10 cellular contexts compared by ENCODE assay signal in the genomic region with DNA sequence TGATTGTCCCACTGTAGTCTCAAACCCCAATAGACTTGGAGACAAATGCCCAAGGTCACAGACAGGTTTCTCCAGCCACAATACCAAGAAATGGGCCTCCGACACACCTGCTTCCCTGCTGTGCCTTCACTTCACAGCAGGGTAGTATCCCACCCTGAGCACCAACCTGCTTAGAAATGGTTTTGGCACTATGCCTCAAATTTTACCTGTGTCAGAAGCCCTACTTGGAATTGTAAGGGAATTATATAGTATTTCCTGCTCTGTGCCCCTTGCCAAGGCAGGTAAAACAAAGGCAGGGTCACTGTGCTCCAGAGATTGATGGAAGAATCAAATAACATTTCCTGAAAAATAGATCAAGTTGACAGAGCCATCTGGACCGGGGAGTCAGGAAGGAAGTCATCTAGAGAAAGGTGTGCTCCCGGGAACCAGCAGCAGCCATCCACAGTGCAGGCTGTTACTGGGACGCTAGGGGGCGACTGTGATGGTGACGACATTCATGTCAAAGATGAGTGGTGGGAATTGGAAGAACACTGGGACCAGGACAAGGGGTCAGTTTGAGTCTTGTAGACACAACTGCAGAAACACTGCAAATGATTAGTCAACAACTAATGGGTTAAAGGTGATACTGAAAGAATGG.
DNase-seq lines count a peak whose midpoint lies in the region; ATAC-seq and TF ChIP-seq lines count a peak whose summit lies in the region.
"Had no signal": no experiment of that assay in that cellular context is flagged by ENCODE, and none has a peak within 500 bp of the region (broad histone marks: within the 10 kb centered on the region; RNA-seq: fewer than 3 reads in every experiment).

No MANE protein-coding gene starts in this region.

- POLR2A ChIA-PET in activated CD4-positive, alpha-beta T cell treated with anti-CD3 and anti-CD28 coated beads, Interleukin-2, amount 10 ng/mL, durations not matched to agents 7 days and 5 days (lab: Charles Lee), result no interaction called here
- POLR2A ChIA-PET in HCT116 (lab: Charles Lee), result no interaction called here

- no peak overlapping the region for H2AK5ac ChIP-seq in mesendoderm (ENCODE audit: low read length)

- no peaks in the 10 kb centered on the region for H3K36me3 Mint-ChIP-seq in activated CD4-positive, alpha-beta T cell treated with anti-CD3 and anti-CD28 coated beads, Interleukin-2, amount 10 ng/mL, durations not matched to agents 7 days and 5 days (ENCODE audit: low read depth)

- H3K4me2 ChIP-seq in HCT116 (ENCODE audit: low read length) (no peak overlapping the region), mesendoderm (ENCODE audit: low read length) (no peak overlapping the region)

- no CpG with 5 or more reads among the region's 6 CpGs for WGBS in mesendoderm (ENCODE audit: extremely low coverage, insufficient coverage, low lambda C conversion rate)

- intact Hi-C loops in HCT116 (cut with micrococcal nuclease), result no loop called here
- intact Hi-C loops in gastrocnemius medialis (cut with DNase I; ENCODE audit: low total_unique reads), result no loop called here

- H3K9me2 ChIP-seq in HCT116 (ENCODE audit: insufficient read depth), result no peaks in the 10 kb centered on the region

- no peak overlapping the region for H2BK15ac ChIP-seq in mesendoderm (replicated peaks; ENCODE audit: low read depth)

- H3K79me2 ChIP-seq in HCT116 (ENCODE audit: insufficient read depth, low read length) (no peaks in the 10 kb centered on the region), mesendoderm (ENCODE audit: control insufficient read depth, insufficient read depth, low read length) (no peaks in the 10 kb centered on the region)

- peak; percentile 32; the same call in 1 of the 2 replicates for TF ChIP-seq RAD21 in HCT116 (IDR thresholded peaks at IDR 0.05; ENCODE audit: low read depth)

- TF ChIP-seq POLR2A in HCT116 (IDR thresholded peaks at IDR 0.05; ENCODE audit: borderline replicate concordance, extremely low read depth, insufficient read depth, insufficient read length) (no peak), gastrocnemius medialis (IDR thresholded peaks at IDR 0.05) (no peak)

- H3K27me3 Mint-ChIP-seq in activated CD4-positive, alpha-beta T cell treated with anti-CD3 and anti-CD28 coated beads, Interleukin-2, amount 10 ng/mL, durations not matched to agents 7 days and 5 days, result peaks cover 6% of the 10 kb centered on the region

- CTCF ChIA-PET in activated CD4-positive, alpha-beta T cell treated with anti-CD3 and anti-CD28 coated beads, Interleukin-2, amount 10 ng/mL, durations not matched to agents 7 days and 5 days (lab: Charles Lee), result no interaction called here
- CTCF ChIA-PET in HCT116 (lab: Charles Lee), result no interaction called here

- no peak overlapping the region for H4K5ac ChIP-seq in mesendoderm (ENCODE audit: low read length)

- ATAC-seq in HCT116 (peak; percentile 83), gastrocnemius medialis (no peak)

- no peaks in the 10 kb centered on the region for H3K9me3 ChIP-seq in HCT116 (ENCODE audit: control insufficient read depth in 1 of 2, insufficient read depth in 1 of 2, low read depth in 1 of 2, low read length in 2 of 2)
- H3K9me3 ChIP-seq in gastrocnemius medialis, result no peaks in the 10 kb centered on the region
- H3K9me3 ChIP-seq: Peyer's patch had no signal

- H3K23ac ChIP-seq in mesendoderm (ENCODE audit: low read length), result no peak overlapping the region

- no peak overlapping the region for H3K56ac ChIP-seq in mesendoderm (ENCODE audit: low read length)

- H3K36me3 ChIP-seq in HCT116 (ENCODE audit: control insufficient read depth in 1 of 2, insufficient read depth in 2 of 2, low read length in 2 of 2) (no peaks in the 10 kb centered on the region), mesendoderm (ENCODE audit: control insufficient read depth, insufficient read depth, low read length) (no peaks in the 10 kb centered on the region), gastrocnemius medialis (no peaks in the 10 kb centered on the region)
- H3K36me3 ChIP-seq: Peyer's patch had no signal

- H2AFZ ChIP-seq in HCT116 (ENCODE audit: low read depth, low read length, poor library complexity, severe bottlenecking), result peak overlapping the region; percentile 10

- RAD21 ChIA-PET in HCT116 (lab: Charles Lee; ENCODE audit: low non-redundant PET in 1 of 2, low total read pairs in 2 of 2, uncharacterized antibody in 2 of 2, unreplicated experiment in 2 of 2), result no interaction called here

- H4K20me1 ChIP-seq in HCT116 (ENCODE audit: insufficient read depth), result no peaks in the 10 kb centered on the region

- no peak overlapping the region for H3K4me3 ChIP-seq in HCT116 (replicated peaks in 1 of 2; ENCODE audit: low read depth in 1 of 2, low read length in 2 of 2)
- H3K4me3 ChIP-seq in WI38 (ENCODE audit: low read depth, low read length), result no peak overlapping the region
- H3K4me3 ChIP-seq in mesendoderm (ENCODE audit: low read length), result no peak overlapping the region
- H3K4me3 ChIP-seq in gastrocnemius medialis, result no peak overlapping the region
- H3K4me3 ChIP-seq: Peyer's patch had no signal

- no peak overlapping the region for H3K18ac ChIP-seq in mesendoderm (ENCODE audit: low read length)

- H3K27ac ChIP-seq in HCT116 (ENCODE audit: low read depth, low read length) (no peak overlapping the region), mesendoderm (ENCODE audit: low read depth, low read length) (no peak overlapping the region), gastrocnemius medialis (no peak overlapping the region)
- H3K27ac ChIP-seq: Peyer's patch had no signal

- BruUV-seq in HCT116 (replicated peaks; lab: Mats Ljungman, UMichigan), result no TSS peak

- H4K8ac ChIP-seq in mesendoderm (ENCODE audit: low read depth, low read length), result no peak overlapping the region

- in situ Hi-C loops in gastrocnemius medialis (cut with MboI; ENCODE audit: low sequenced_read_pairs in 4 of 4), result no loop called here

- H3K4me1 ChIP-seq in HCT116 (ENCODE audit: control insufficient read depth in 1 of 2, insufficient read depth in 2 of 2, low read length in 2 of 2) (peaks cover 3 to 33% of the 10 kb centered on the region in 2 experiments; a peak in 2 of 4 replicates), mesendoderm (ENCODE audit: control insufficient read depth, low read depth, low read length) (no peaks in the 10 kb centered on the region), gastrocnemius medialis (peaks cover 0 to 13% of the 10 kb centered on the region in 2 donors)
- H3K4me1 ChIP-seq: Peyer's patch had no signal

- H3K4me1 Mint-ChIP-seq in activated CD4-positive, alpha-beta T cell treated with anti-CD3 and anti-CD28 coated beads, Interleukin-2, amount 10 ng/mL, durations not matched to agents 7 days and 5 days, result no peaks in the 10 kb centered on the region

- H3K27ac Mint-ChIP-seq in activated CD4-positive, alpha-beta T cell treated with anti-CD3 and anti-CD28 coated beads, Interleukin-2, amount 10 ng/mL, durations not matched to agents 7 days and 5 days, result no peak overlapping the region

- H3K9ac ChIP-seq in HCT116 (ENCODE audit: low read length) (no peak overlapping the region), mesendoderm (ENCODE audit: low read length) (no peak overlapping the region)

- no peak overlapping the region for H3K4ac ChIP-seq in mesendoderm (ENCODE audit: low read depth, low read length)

- H2BK120ac ChIP-seq in mesendoderm (ENCODE audit: low read depth, low read length), result no peak overlapping the region

- H3K9me3 Mint-ChIP-seq in activated CD4-positive, alpha-beta T cell treated with anti-CD3 and anti-CD28 coated beads, Interleukin-2, amount 10 ng/mL, durations not matched to agents 7 days and 5 days, result no peaks in the 10 kb centered on the region

- no peak overlapping the region for H2BK5ac ChIP-seq in mesendoderm (ENCODE audit: low read length)

- TF ChIP-seq CTCF in HCT116 (IDR thresholded peaks at IDR 0.05 in 2 of 3, conservative IDR thresholded peaks at IDR 0.05 in 1 of 3; ENCODE audit: borderline replicate concordance in 1 of 3, insufficient read depth in 1 of 3, low read depth in 2 of 3, low read length in 2 of 3) (peak; percentile 17 to 88 (median 80); a peak in 4 of 6 replicates), WI38 (IDR thresholded peaks at IDR 0.05; ENCODE audit: low read depth, low read length) (0 out of 2 replicates have a peak, but pooled peaks have one; percentile 4), gastrocnemius medialis (IDR thresholded peaks at IDR 0.05 in 4 of 5, conservative IDR thresholded peaks at IDR 0.05 in 1 of 5) (no peak)

- no peak overlapping the region for H3K4me3 Mint-ChIP-seq in activated CD4-positive, alpha-beta T cell treated with anti-CD3 and anti-CD28 coated beads, Interleukin-2, amount 10 ng/mL, durations not matched to agents 7 days and 5 days

- no peaks in the 10 kb centered on the region for H3K79me1 ChIP-seq in mesendoderm (ENCODE audit: low read length)

- H3K27me3 ChIP-seq in HCT116 (ENCODE audit: insufficient read depth, low read length) (no peaks in the 10 kb centered on the region), mesendoderm (ENCODE audit: insufficient read depth, low read length, poor library complexity) (no peaks in the 10 kb centered on the region), gastrocnemius medialis (no peaks in the 10 kb centered on the region)
- H3K27me3 ChIP-seq: Peyer's patch had no signal

- peak; percentile 10 for DNase-seq in activated CD4-positive, alpha-beta T cell treated with anti-CD3 and anti-CD28 coated beads, Interleukin-2, amount 10 ng/mL, durations not matched to agents 7 days and 5 days
- no peak for DNase-seq in activated CD4-positive, alpha-beta T cell treated with anti-CD3 and anti-CD28 coated beads for 1 hour
- DNase-seq in HCT116 (ENCODE audit: low read depth, low spot score) (no peak), mesendoderm (peak; percentile 66), gastrocnemius medialis (no peak), NCI-H526 treated with DMSO at 0.1 percent for 48 hours (lab: John Stamatoyannopoulos, UW) (no peak), MV-4-11 (lab: John Stamatoyannopoulos, UW) (no peak)
- DNase-seq: HCEC 1CT, Peyer's patch had no signal

TF ChIP-seq in HCT116, 20 proteins besides CTCF, POLR2A, EP300 and RAD21:
- no peak for TF ChIP-seq YY1 (IDR thresholded peaks at IDR 0.05; ENCODE audit: extremely low read depth, insufficient replicate concordance, low read depth, low read length)
- peak; percentile 82; the same call in 1 of the 2 replicates for TF ChIP-seq CBX3 (IDR thresholded peaks at IDR 0.05; ENCODE audit: low read depth)

Comparison
In these comparisons a context has a peak if more than half of its experiments do, and no peak if none do; other contexts are left out.
1. DNase-seq: peak in activated CD4-positive, alpha-beta T cell treated with anti-CD3 and anti-CD28 coated beads, Interleukin-2, amount 10 ng/mL, durations not matched to agents 7 days and 5 days (single experiment) and mesendoderm (single experiment); none in activated CD4-positive, alpha-beta T cell treated with anti-CD3 and anti-CD28 coated beads for 1 hour (single experiment), HCT116 (single experiment), gastrocnemius medialis (0 of 2), NCI-H526 treated with DMSO at 0.1 percent for 48 hours (single experiment) and MV-4-11 (single experiment).
2. CTCF ChIP-seq: peak in HCT116 (3 of 3) and WI38 (single experiment); none in gastrocnemius medialis (0 of 5).